ENCODE assay signal across 8 cellular contexts in genomic region chr20:3888622-3889488, GRCh38. TPM values are rescaled to one million over a fixed set of nuclear protein-coding genes. Genes with fewer than 3 reads are reported as not detected.
DNase-seq lines count a peak whose midpoint lies in the region; ATAC-seq, FAIRE-seq and TF ChIP-seq lines count a peak whose summit lies in the region.

Gene PANK2, plus strand, starts transcription at chr20:3889387.

- H3K27ac Mint-ChIP-seq in astrocyte (ENCODE audit: unreplicated experiment): peak within 1 kb of the TSS; percentile 95

- peaks cover 14% of the 10 kb centered on the region for H3K36me3 Mint-ChIP-seq in astrocyte (ENCODE audit: low read depth, unreplicated experiment)

- H3K79me2 ChIP-seq in astrocyte (ENCODE audit: insufficient read depth, low read length): peaks cover 82% of the 10 kb centered on the region

- under 1% methylated on average over 71 of the region's 72 CpGs for WGBS in right cardiac atrium

- intact Hi-C loops in right cardiac atrium (cut with DNase I): loop anchor here in 3 of 4 donors (5.0 to 10.0 kb wide), 3 partner anchors 126 to 196 kb away; partner anchors contain the start of gene RNF24 (in 1 of the 3)
- intact Hi-C loops in vagina (cut with DNase I): loop anchor here (10.0 kb wide), 1 partner anchor 196 kb away; no protein-coding TSS in a partner anchor

- H3K9ac ChIP-seq in astrocyte (ENCODE audit: low read length): peak within 1 kb of the TSS; percentile 92

- H3K36me3 ChIP-seq in astrocyte (ENCODE audit: insufficient read depth, low read length) (no peaks in the 10 kb centered on the region), vagina (no peaks in the 10 kb centered on the region)

- peak; percentile 96 for FAIRE-seq in GM18507 (lab: Jason Lieb, UNC)
- peak; percentile 84 for FAIRE-seq in astrocyte (lab: Jason Lieb, UNC)

- H3K4me1 ChIP-seq in astrocyte (ENCODE audit: insufficient read depth, low read length) (peaks cover 40% of the 10 kb centered on the region), right cardiac atrium (ENCODE audit: control insufficient read depth, insufficient read depth, low read length) (peaks cover 2% of the 10 kb centered on the region), vagina (peaks cover 45% of the 10 kb centered on the region)

- peaks cover 2% of the 10 kb centered on the region for H3K9me3 Mint-ChIP-seq in astrocyte (ENCODE audit: unreplicated experiment)

- H3K27me3 ChIP-seq in astrocyte (ENCODE audit: insufficient read depth, low read length) (no peaks in the 10 kb centered on the region), right cardiac atrium (ENCODE audit: control insufficient read depth, insufficient read depth) (no peaks in the 10 kb centered on the region), vagina (no peaks in the 10 kb centered on the region)

- peaks cover 24% of the 10 kb centered on the region for H3K4me1 Mint-ChIP-seq in astrocyte (ENCODE audit: low read depth, unreplicated experiment)

- TF ChIP-seq CTCF in astrocyte (IDR thresholded peaks at IDR 0.05; ENCODE audit: insufficient read depth, low read depth, low read length) (peak; percentile 36), vagina (IDR thresholded peaks at IDR 0.05) (peak in 2 of 3 experiments; percentile 4 to 61)

- ATAC-seq in HG02981 (IDR thresholded peaks at IDR 0.05; ENCODE audit: unreplicated experiment): peak; percentile 94
- ATAC-seq in right cardiac atrium: peak; percentile 98 to 99

- DNase-seq in GM18507 (ENCODE audit: extremely low spot score, insufficient read length, low read depth): peak; percentile 96
- DNase-seq in NCI-H2029 (lab: John Stamatoyannopoulos, UW): peak; percentile 98
- DNase-seq in T-helper 22 cell (ENCODE audit: low read depth): peak; percentile 97
- peak; percentile 98 for DNase-seq in astrocyte (ENCODE audit: low read depth)
- peak; percentile 100 for DNase-seq in right cardiac atrium
- peak; percentile 99 for DNase-seq in putamen (ENCODE audit: low spot score)
- peak; percentile 98 for DNase-seq in vagina (ENCODE audit: extremely low spot score in 2 of 2)

- H2AFZ ChIP-seq in astrocyte (ENCODE audit: low read depth, low read length): peak within 1 kb of the TSS; percentile 76

- H3K9me3 ChIP-seq in astrocyte (ENCODE audit: insufficient read depth, low read depth, low read length) (no peaks in the 10 kb centered on the region), right cardiac atrium (ENCODE audit: control insufficient read depth, low read length) (no peaks in the 10 kb centered on the region), vagina (no peaks in the 10 kb centered on the region)

- peaks cover 42% of the 10 kb centered on the region for H4K20me1 ChIP-seq in astrocyte (ENCODE audit: insufficient read depth, low read length)

- H3K27ac ChIP-seq in astrocyte (ENCODE audit: low read depth, low read length) (peak within 1 kb of the TSS; percentile 91), right cardiac atrium (ENCODE audit: low read length) (peak within 1 kb of the TSS; percentile 91), vagina (peak within 1 kb of the TSS; percentile 98)

- TF ChIP-seq POLR2A in vagina (IDR thresholded peaks at IDR 0.05): peak in 1 of 2 donors; percentile 95

- H3K4me3 Mint-ChIP-seq in astrocyte (ENCODE audit: unreplicated experiment): peak within 1 kb of the TSS; percentile 100

- peak within 1 kb of the TSS; percentile 92 for H3K4me2 ChIP-seq in astrocyte (ENCODE audit: low read length)

- H3K27me3 Mint-ChIP-seq in astrocyte (ENCODE audit: low read depth, unreplicated experiment): no peaks in the 10 kb centered on the region

- peak within 1 kb of the TSS; percentile 95 for H3K4me3 ChIP-seq in astrocyte (ENCODE audit: insufficient read depth, low read depth, low read length)
- H3K4me3 ChIP-seq in right cardiac atrium (ENCODE audit: low read length): peak within 1 kb of the TSS; percentile 75
- peak within 1 kb of the TSS; percentile 72 to 100 for H3K4me3 ChIP-seq in vagina

RNA-seq across cellular contexts. Expression of gene PANK2, which starts in this region (rescaled TPM):
- total RNA-seq in astrocyte (51.5 and 59.3 TPM in 2 replicates), right cardiac atrium (10 to 100 TPM; 22.1 to 24.4 (median 23.2) TPM), vagina (53.5 TPM)
- polyA plus RNA-seq in right cardiac atrium: 16.2 TPM

Comparison
In these comparisons a context has a peak if more than half of its experiments do, and no peak if none do; other contexts are left out.
1. Peak in every context shown above with its lines: DNase-seq, ATAC-seq, H3K4me3 ChIP-seq and H3K27ac ChIP-seq.